8 cellular contexts compared by ENCODE assay signal in genomic region chr1:91804546-91805023, GRCh38.
DNase-seq lines count a peak whose midpoint lies in the region; ATAC-seq and TF ChIP-seq lines count a peak whose summit lies in the region.

No MANE protein-coding gene starts in this region.

- H3K4me3 Mint-ChIP-seq in activated CD4-positive, alpha-beta T cell treated with anti-CD3 and anti-CD28 coated beads, Interleukin-2, amount 10 ng/mL, durations not matched to agents 7 days and 5 days: peak overlapping the region; percentile 66
- peak overlapping the region; percentile 69 to 81 for H3K4me3 Mint-ChIP-seq in effector memory CD8-positive, alpha-beta T cell
- no peak overlapping the region for H3K4me3 Mint-ChIP-seq in glutamatergic neuron (ENCODE audit: unreplicated experiment)

- no peak for ATAC-seq in Right ventricle myocardium superior (ENCODE audit: poor library complexity)
- ATAC-seq in effector memory CD8-positive, alpha-beta T cell (replicated peaks): peak; percentile 69
- ATAC-seq in GM21528 (IDR thresholded peaks at IDR 0.05; ENCODE audit: low FRiP score, unreplicated experiment): no peak

- CTCF ChIA-PET in activated CD4-positive, alpha-beta T cell treated with anti-CD3 and anti-CD28 coated beads, Interleukin-2, amount 10 ng/mL, durations not matched to agents 7 days and 5 days (lab: Charles Lee): interaction anchor here (0.5 to 1.9 kb wide), 9 partner anchors 9 to 292 kb away, joined by 3 to 7 read pairs (median 4); no protein-coding TSS in a partner anchor

- peaks cover 18% of the 10 kb centered on the region for H3K36me3 Mint-ChIP-seq in activated CD4-positive, alpha-beta T cell treated with anti-CD3 and anti-CD28 coated beads, Interleukin-2, amount 10 ng/mL, durations not matched to agents 7 days and 5 days (ENCODE audit: low read depth)
- H3K36me3 Mint-ChIP-seq in effector memory CD8-positive, alpha-beta T cell (ENCODE audit: insufficient read depth): peaks cover 22% of the 10 kb centered on the region
- peaks cover 5% of the 10 kb centered on the region for H3K36me3 Mint-ChIP-seq in glutamatergic neuron (ENCODE audit: unreplicated experiment)

- intact Hi-C loops in left ventricle myocardium inferior (cut with micrococcal nuclease): no loop called here
- intact Hi-C loops in Right ventricle myocardium superior (cut with DNase I): no loop called here

- no peaks in the 10 kb centered on the region for H3K36me3 ChIP-seq in left ventricle myocardium inferior
- no peaks in the 10 kb centered on the region for H3K36me3 ChIP-seq in SJCRH30

- POLR2A ChIA-PET in activated CD4-positive, alpha-beta T cell treated with anti-CD3 and anti-CD28 coated beads, Interleukin-2, amount 10 ng/mL, durations not matched to agents 7 days and 5 days (lab: Charles Lee): no interaction called here

- peaks cover 2% of the 10 kb centered on the region for H3K9me3 Mint-ChIP-seq in activated CD4-positive, alpha-beta T cell treated with anti-CD3 and anti-CD28 coated beads, Interleukin-2, amount 10 ng/mL, durations not matched to agents 7 days and 5 days
- H3K9me3 Mint-ChIP-seq in effector memory CD8-positive, alpha-beta T cell: no peaks in the 10 kb centered on the region
- H3K9me3 Mint-ChIP-seq in glutamatergic neuron (ENCODE audit: unreplicated experiment): peaks cover 4% of the 10 kb centered on the region

- peaks cover 67% of the 10 kb centered on the region for H3K4me1 Mint-ChIP-seq in activated CD4-positive, alpha-beta T cell treated with anti-CD3 and anti-CD28 coated beads, Interleukin-2, amount 10 ng/mL, durations not matched to agents 7 days and 5 days
- peaks cover 51 to 55% of the 10 kb centered on the region in 2 donors for H3K4me1 Mint-ChIP-seq in effector memory CD8-positive, alpha-beta T cell (ENCODE audit: low read depth in 2 of 2)
- peaks cover 12% of the 10 kb centered on the region for H3K4me1 Mint-ChIP-seq in glutamatergic neuron (ENCODE audit: low read depth, unreplicated experiment)

- TF ChIP-seq CTCF in left ventricle myocardium inferior (IDR thresholded peaks at IDR 0.05; ENCODE audit: borderline replicate concordance): no peak
- TF ChIP-seq CTCF in glutamatergic neuron (IDR thresholded peaks at IDR 0.05; ENCODE audit: partially characterized antibody, unreplicated experiment): no peak

- DNase-seq in left ventricle myocardium inferior (no peak), Right ventricle myocardium superior (no peak), glutamatergic neuron (no peak), SJCRH30 (no peak)
- DNase-seq in activated CD4-positive, alpha-beta T cell treated with anti-CD3 and anti-CD28 coated beads, Interleukin-2, amount 10 ng/mL, durations not matched to agents 7 days and 5 days: peak; percentile 90
- DNase-seq in effector memory CD8-positive, alpha-beta T cell: peak; percentile 72 to 78 (median 75)
- DNase-seq in stimulated activated CD4-positive, alpha-beta T cell treated with anti-CD3 and anti-CD28 coated beads, TNF-alpha, amount 100 ng/mL, for 4 hours (ENCODE audit: low read depth in 3 of 3): peak; percentile 18 to 49 (median 41)

- H3K4me1 ChIP-seq in left ventricle myocardium inferior: peaks cover 71% of the 10 kb centered on the region
- peaks cover 26% of the 10 kb centered on the region for H3K4me1 ChIP-seq in SJCRH30

- H3K27ac Mint-ChIP-seq in activated CD4-positive, alpha-beta T cell treated with anti-CD3 and anti-CD28 coated beads, Interleukin-2, amount 10 ng/mL, durations not matched to agents 7 days and 5 days: peak overlapping the region; percentile 95
- peak overlapping the region; percentile 92 to 98 for H3K27ac Mint-ChIP-seq in effector memory CD8-positive, alpha-beta T cell
- no peak overlapping the region for H3K27ac Mint-ChIP-seq in glutamatergic neuron (ENCODE audit: unreplicated experiment)

- H3K9me3 ChIP-seq in left ventricle myocardium inferior (replicated peaks) (no peaks in the 10 kb centered on the region), SJCRH30 (replicated peaks) (no peaks in the 10 kb centered on the region)

- peak overlapping the region; percentile 41 for H3K27ac ChIP-seq in left ventricle myocardium inferior (replicated peaks)
- H3K27ac ChIP-seq in SJCRH30: no peak overlapping the region

- H3K4me3 ChIP-seq in left ventricle myocardium inferior: no peak overlapping the region
- H3K4me3 ChIP-seq in SJCRH30: no peak overlapping the region

- H3K27me3 ChIP-seq in left ventricle myocardium inferior (ENCODE audit: low read depth) (no peaks in the 10 kb centered on the region), SJCRH30 (no peaks in the 10 kb centered on the region)

- H3K27me3 Mint-ChIP-seq in activated CD4-positive, alpha-beta T cell treated with anti-CD3 and anti-CD28 coated beads, Interleukin-2, amount 10 ng/mL, durations not matched to agents 7 days and 5 days: peaks cover 5% of the 10 kb centered on the region
- H3K27me3 Mint-ChIP-seq in effector memory CD8-positive, alpha-beta T cell: no peaks in the 10 kb centered on the region
- H3K27me3 Mint-ChIP-seq in glutamatergic neuron (ENCODE audit: unreplicated experiment): peaks cover 2% of the 10 kb centered on the region

Comparison
In these comparisons a context has a peak if more than half of its experiments do, and no peak if none do; other contexts are left out.
1. DNase-seq: peak in activated CD4-positive, alpha-beta T cell treated with anti-CD3 and anti-CD28 coated beads, Interleukin-2, amount 10 ng/mL, durations not matched to agents 7 days and 5 days (single experiment), effector memory CD8-positive, alpha-beta T cell (3 of 3) and stimulated activated CD4-positive, alpha-beta T cell treated with anti-CD3 and anti-CD28 coated beads, TNF-alpha, amount 100 ng/mL, for 4 hours (3 of 3); none in left ventricle myocardium inferior (single experiment), Right ventricle myocardium superior (single experiment), glutamatergic neuron (single experiment) and SJCRH30 (0 of 2).